19 cellular contexts compared by ENCODE assay signal in the genomic region with DNA sequence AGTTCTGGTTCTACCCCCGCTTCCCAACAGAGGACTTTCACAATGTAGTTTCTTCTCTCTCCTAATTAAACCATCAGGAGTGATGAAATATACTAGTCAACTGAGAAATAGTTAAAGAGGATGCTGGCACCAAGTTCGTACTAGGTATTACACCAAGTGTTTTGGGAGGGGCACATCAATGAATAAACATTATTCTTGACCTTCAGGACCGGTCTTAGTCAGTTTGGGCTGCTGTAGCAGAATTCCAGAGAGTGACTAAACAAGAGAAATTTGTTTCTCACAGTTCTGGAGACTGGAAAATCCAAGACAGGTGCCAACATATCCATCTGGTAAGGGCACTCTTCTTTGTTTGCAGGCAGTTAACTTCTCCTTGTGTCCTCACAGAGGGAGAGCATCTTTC.
"Had no signal": no experiment of that assay in that cellular context is flagged by ENCODE, and none has a peak within 500 bp of the region (broad histone marks: within the 10 kb centered on the region; RNA-seq: fewer than 3 reads in every experiment).

No MANE protein-coding gene starts in this region.

- H3K4me3 ChIP-seq: adrenal gland, right atrium auricular region, transverse colon had no signal

- H3K27me3 ChIP-seq: adrenal gland, right atrium auricular region, transverse colon had no signal

- ATAC-seq: activated CD4-positive, alpha-beta T cell treated with anti-CD3 and anti-CD28 coated beads for 36 hours; left ventricle myocardium superior; natural killer cell; T-cell had no signal

- H3K27ac ChIP-seq: adrenal gland, right atrium auricular region, transverse colon had no signal

- H3K9me3 ChIP-seq: adrenal gland, right atrium auricular region, transverse colon had no signal

- H3K36me3 ChIP-seq: adrenal gland, right atrium auricular region, transverse colon had no signal

- H3K4me1 ChIP-seq: adrenal gland, right atrium auricular region, transverse colon had no signal

- DNase-seq: activated CD4-positive, alpha-beta memory T cell treated with anti-CD3 and anti-CD28 coated beads, Interleukin-2, amount 10 ng/mL, durations not matched to agents 7 days and 5 days; activated CD4-positive, alpha-beta T cell treated with anti-CD3 and anti-CD28 coated beads for 36 hours; activated naive CD4-positive, alpha-beta T cell treated with anti-CD3 and anti-CD28 coated beads, Interleukin-2, amount 50 U/mL, for 16 hours; activated T-cell treated with anti-CD3 and anti-CD28 coated beads, Interleukin-2, amount 50 U/mL, for 24 hours; adrenal gland; caudate nucleus; cortex of kidney; effector CD8-positive, alpha-beta T cell; hippocampal formation; left ventricle myocardium superior; mesenchymal stem cell; natural killer cell; posterior cingulate gyrus; small intestine; stimulated activated CD4-positive, alpha-beta T cell treated with anti-CD3 and anti-CD28 coated beads, Interleukin-4, amount 100 ng/mL, for 24 hours; stimulated activated naive CD4-positive, alpha-beta T cell treated with Interleukin-2 at 50 U/mL for 16 hours; T-cell; transverse colon had no signal
